In genomic region chr1:161216945-161217712, GRCh38 we compare ENCODE assay signal across 9 cellular contexts. TPM values are rescaled to one million over a fixed set of nuclear protein-coding genes. Genes with fewer than 3 reads are reported as not detected.
DNase-seq lines count a peak whose midpoint lies in the region; ATAC-seq and TF ChIP-seq lines count a peak whose summit lies in the region.
"Had no signal": no experiment of that assay in that cellular context is flagged by ENCODE, and none has a peak within 500 bp of the region (broad histone marks: within the 10 kb centered on the region; RNA-seq: fewer than 3 reads in every experiment).

No MANE protein-coding gene starts in this region.

- H3K36me3 Mint-ChIP-seq in naive thymus-derived CD4-positive, alpha-beta T cell = peaks cover 3 to 24% (median 18%) of the 10 kb centered on the region in 5 donors

- H3K27ac ChIP-seq in caudate nucleus (ENCODE audit: low read depth, low read length) = peak overlapping the region; percentile 67
- H3K27ac ChIP-seq in naive thymus-derived CD4-positive, alpha-beta T cell (ENCODE audit: low read depth, low read length) = peak overlapping the region; percentile 52

- peaks cover 3 to 28% (median 9%) of the 10 kb centered on the region in 3 experiments for H3K36me3 ChIP-seq in naive thymus-derived CD4-positive, alpha-beta T cell (ENCODE audit: control insufficient read depth in 2 of 3, insufficient read depth in 3 of 3, low read length in 3 of 3)

- H3K4me3 ChIP-seq in GM12864 (ENCODE audit: low read depth, low read length) = no peak overlapping the region
- H3K4me3 ChIP-seq in naive thymus-derived CD4-positive, alpha-beta T cell (ENCODE audit: low read length) = no peak overlapping the region

- peaks cover 0 to 45% of the 10 kb centered on the region in 2 donors for H3K4me1 ChIP-seq in naive thymus-derived CD4-positive, alpha-beta T cell (ENCODE audit: control insufficient read depth in 2 of 2, insufficient read depth in 2 of 2, low read length in 2 of 2)

- no peaks in the 10 kb centered on the region for H3K9me3 ChIP-seq in naive thymus-derived CD4-positive, alpha-beta T cell (ENCODE audit: control insufficient read depth in 2 of 3, low read length in 3 of 3)

- peak overlapping the region in 7 of 10 donors; percentile 8 to 73 (median 67) for H3K4me3 Mint-ChIP-seq in naive thymus-derived CD4-positive, alpha-beta T cell

- H3K9me3 Mint-ChIP-seq in naive thymus-derived CD4-positive, alpha-beta T cell = no peaks in the 10 kb centered on the region

- ATAC-seq in GM21786 (IDR thresholded peaks at IDR 0.05; ENCODE audit: unreplicated experiment) = peak; percentile 90
- peak; percentile 82 for ATAC-seq in naive thymus-derived CD4-positive, alpha-beta T cell

- peak overlapping the region; percentile 51 to 99 (median 91) for H3K27ac Mint-ChIP-seq in naive thymus-derived CD4-positive, alpha-beta T cell

- POLR2A ChIA-PET in naive thymus-derived CD4-positive, alpha-beta T cell (lab: Charles Lee) = interaction anchor here (0.8 to 16.8 kb wide), 7 partner anchors 9 to 172 kb away, joined by 3 to 508 read pairs (median 8); partner anchors contain the start of genes ADAMTS4, NDUFS2, SDHC and TOMM40L

- peaks cover 31 to 64% (median 54%) of the 10 kb centered on the region in 7 donors for H3K4me1 Mint-ChIP-seq in naive thymus-derived CD4-positive, alpha-beta T cell

- no peak for TF ChIP-seq CTCF in GM12864 (IDR thresholded peaks at IDR 0.05; ENCODE audit: low read depth, low read length, missing control alignments)

- H3K27me3 Mint-ChIP-seq in naive thymus-derived CD4-positive, alpha-beta T cell = no peaks in the 10 kb centered on the region

- peak; percentile 66 for DNase-seq in GM12864 (ENCODE audit: low read depth)
- peak; percentile 78 for DNase-seq in M059J (ENCODE audit: low read depth)
- DNase-seq in caudate nucleus (lab: John Stamatoyannopoulos, UW) = no peak
- DNase-seq in naive thymus-derived CD4-positive, alpha-beta T cell = no peak
- no peak for DNase-seq in HT-29 (ENCODE audit: low spot score)
- no peak for DNase-seq in LoVo (ENCODE audit: low spot score)
- DNase-seq in NCI-H2196 (lab: John Stamatoyannopoulos, UW; ENCODE audit: unreplicated experiment) = no peak

- intact Hi-C loops in naive thymus-derived CD4-positive, alpha-beta T cell (cut with micrococcal nuclease) = no loop called here

- no peaks in the 10 kb centered on the region for H3K27me3 ChIP-seq in naive thymus-derived CD4-positive, alpha-beta T cell (ENCODE audit: control insufficient read depth in 2 of 2, insufficient read depth in 2 of 2, low read length in 2 of 2)

- CTCF ChIA-PET in naive thymus-derived CD4-positive, alpha-beta T cell (lab: Charles Lee) = interaction anchor here (0.7 to 3.8 kb wide), 7 partner anchors 8 to 97 kb away, joined by 3 to 24 read pairs (median 4); partner anchors contain the start of genes PPOX, SDHC and TOMM40L

RNA-seq across cellular contexts. Expression of gene FCER1G, which starts 2.0 kb away (rescaled TPM):
- total RNA-seq in M059J (2014; rRNA removed; shearing (Covaris generic)) = not detected in 2 replicates
- 100 to 1,000 TPM in 1 of 5 experiments, 10 to 100 TPM in 3, 1 to 10 TPM in 1; 2.6 to 171 (median 14.5) TPM for total RNA-seq in naive thymus-derived CD4-positive, alpha-beta T cell
- polyA plus RNA-seq in naive thymus-derived CD4-positive, alpha-beta T cell = 1 to 10 TPM; 2.7 to 5.1 TPM
- total RNA-seq in HT-29 (2014; rRNA removed; shearing (Covaris generic)) = not detected in 2 replicates

RNA-seq across cellular contexts. Expression of gene APOA2, which starts 6.3 kb away (rescaled TPM):
- total RNA-seq in M059J (2014; rRNA removed; shearing (Covaris generic)) = not detected in 2 replicates
- not detected for total RNA-seq in naive thymus-derived CD4-positive, alpha-beta T cell
- not detected for polyA plus RNA-seq in naive thymus-derived CD4-positive, alpha-beta T cell
- 0.52 TPM in 1 of 2 replicates, not detected in the other for total RNA-seq in HT-29 (2014; rRNA removed; shearing (Covaris generic))
- total RNA-seq: T-helper 2 cell treated with Interferon-gamma antibody and Interleukin-4, amounts not matched to agents 100 ng/mL and 5 ng/mL, for 36 hours had no signal

RNA-seq across cellular contexts. Expression of gene TOMM40L, which starts 8.7 kb away (rescaled TPM):
- total RNA-seq in M059J (2014; rRNA removed; shearing (Covaris generic)) = 13.5 and 14.3 TPM in 2 replicates
- 10 to 100 TPM in 4 of 5 experiments, 1 to 10 TPM in 1; 8.9 to 24.3 (median 11.8) TPM for total RNA-seq in naive thymus-derived CD4-positive, alpha-beta T cell
- 1 to 10 TPM; 6.0 to 6.4 TPM for polyA plus RNA-seq in naive thymus-derived CD4-positive, alpha-beta T cell
- total RNA-seq in HT-29 (2014; rRNA removed; shearing (Covaris generic)) = 3.5 and 3.6 TPM in 2 replicates

RNA-seq across cellular contexts. Expression of gene NDUFS2, which starts 15.0 kb away (rescaled TPM):
- total RNA-seq in M059J (2014; rRNA removed; shearing (Covaris generic)) = 58.4 and 111 TPM in 2 replicates
- 100 to 1,000 TPM in 2 of 5 experiments, 10 to 100 TPM in 3; 64.1 to 131 (median 85.3) TPM for total RNA-seq in naive thymus-derived CD4-positive, alpha-beta T cell
- 100 to 1,000 TPM in 1 of 2 donors, 10 to 100 TPM in 1; 94.6 to 102 TPM for polyA plus RNA-seq in naive thymus-derived CD4-positive, alpha-beta T cell
- 90.6 and 122 TPM in 2 replicates for total RNA-seq in HT-29 (2014; rRNA removed; shearing (Covaris generic))

RNA-seq across cellular contexts. Expression of gene ADAMTS4, which starts 18.3 kb away (rescaled TPM):
- 0.39 and 0.67 TPM in 2 replicates for total RNA-seq in M059J (2014; rRNA removed; shearing (Covaris generic))
- 1 to 10 TPM in 4 of 5 experiments, under 1 TPM in 1; 0.70 to 3.3 (median 1.6) TPM for total RNA-seq in naive thymus-derived CD4-positive, alpha-beta T cell
- under 1 TPM; 0.21 to 0.38 TPM for polyA plus RNA-seq in naive thymus-derived CD4-positive, alpha-beta T cell
- total RNA-seq in HT-29 (2014; rRNA removed; shearing (Covaris generic)) = not detected in 2 replicates

Comparison
In these comparisons a context has a peak if more than half of its experiments do, and no peak if none do; other contexts are left out.
1. DNase-seq: peak in GM12864 (single experiment) and M059J (single experiment); none in caudate nucleus (0 of 61), naive thymus-derived CD4-positive, alpha-beta T cell (0 of 9), HT-29 (single experiment), LoVo (single experiment) and NCI-H2196 (single experiment).